In the genomic region with DNA sequence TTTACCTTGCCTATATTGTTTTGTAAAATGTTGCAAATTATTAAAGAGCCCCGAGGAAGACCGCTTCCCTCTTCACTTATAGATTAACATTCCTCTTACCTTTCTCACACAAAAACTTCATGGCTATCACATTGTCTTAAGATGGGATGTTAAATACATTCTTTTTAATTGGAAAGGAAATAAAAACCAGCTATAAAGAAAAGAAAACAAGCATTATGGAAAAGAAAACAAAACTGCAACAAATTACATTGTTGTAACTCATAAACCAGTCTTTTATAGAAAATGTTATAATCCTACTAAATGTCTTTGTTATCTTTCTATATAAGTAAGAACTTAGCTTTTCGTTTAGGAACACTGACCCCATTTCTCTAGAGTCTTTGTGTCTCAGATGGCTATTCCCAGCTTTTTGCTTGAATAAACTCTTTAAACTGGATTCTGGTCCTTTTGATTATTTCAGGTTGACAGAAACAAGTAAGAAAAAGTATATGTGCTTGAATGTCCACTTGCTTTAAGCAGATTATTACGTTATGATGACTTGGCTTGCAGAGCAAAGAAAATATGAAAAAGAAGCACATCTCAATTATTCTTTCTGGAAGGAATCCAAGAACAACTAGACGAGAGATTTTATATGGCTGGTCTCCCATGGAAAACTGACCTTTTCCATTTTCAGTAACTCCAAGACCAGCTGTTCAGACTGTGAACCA, we compare ENCODE assay signal across 1 cellular context.
TF ChIP-seq lines count a peak whose summit lies in the region.

No MANE protein-coding gene starts in this region.

TF ChIP-seq in WTC11, 78 proteins besides CTCF, POLR2A, EP300 and RAD21 (continued from another document):
- no peak for TF ChIP-seq PRDM15 (CRISPR knock-in tag; IDR thresholded peaks at IDR 0.05)
- TF ChIP-seq ZNF423 (CRISPR knock-in tag; IDR thresholded peaks at IDR 0.05), result no peak
- no peak for TF ChIP-seq FOXP1 (CRISPR knock-in tag; IDR thresholded peaks at IDR 0.05; ENCODE audit: borderline replicate concordance)
- TF ChIP-seq HMGA2 (CRISPR knock-in tag; IDR thresholded peaks at IDR 0.05), result no peak
- TF ChIP-seq ZNF138 (CRISPR knock-in tag; conservative IDR thresholded peaks at IDR 0.05), result no peak
- no peak for TF ChIP-seq ZNF281 (CRISPR knock-in tag; IDR thresholded peaks at IDR 0.05)
- no peak for TF ChIP-seq SMAD4 (CRISPR knock-in tag; IDR thresholded peaks at IDR 0.05)
- no peak for TF ChIP-seq CREM (CRISPR knock-in tag; IDR thresholded peaks at IDR 0.05)
- no peak for TF ChIP-seq KAT7 (CRISPR knock-in tag; IDR thresholded peaks at IDR 0.05; ENCODE audit: borderline replicate concordance)
- no peak for TF ChIP-seq ZNF532 (CRISPR knock-in tag; IDR thresholded peaks at IDR 0.05; ENCODE audit: borderline replicate concordance)
- TF ChIP-seq, protein P1, sequence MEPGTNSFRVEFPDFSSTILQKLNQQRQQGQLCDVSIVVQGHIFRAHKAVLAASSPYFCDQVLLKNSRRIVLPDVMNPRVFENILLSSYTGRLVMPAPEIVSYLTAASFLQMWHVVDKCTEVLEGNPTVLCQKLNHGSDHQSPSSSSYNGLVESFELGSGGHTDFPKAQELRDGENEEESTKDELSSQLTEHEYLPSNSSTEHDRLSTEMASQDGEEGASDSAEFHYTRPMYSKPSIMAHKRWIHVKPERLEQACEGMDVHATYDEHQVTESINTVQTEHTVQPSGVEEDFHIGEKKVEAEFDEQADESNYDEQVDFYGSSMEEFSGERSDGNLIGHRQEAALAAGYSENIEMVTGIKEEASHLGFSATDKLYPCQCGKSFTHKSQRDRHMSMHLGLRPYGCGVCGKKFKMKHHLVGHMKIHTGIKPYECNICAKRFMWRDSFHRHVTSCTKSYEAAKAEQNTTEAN (CRISPR knock-in tag; IDR thresholded peaks at IDR 0.05), result no peak
- no peak for TF ChIP-seq ETV6 (CRISPR knock-in tag; IDR thresholded peaks at IDR 0.05)
- TF ChIP-seq ZNF512 (CRISPR knock-in tag; IDR thresholded peaks at IDR 0.05; ENCODE audit: borderline replicate concordance), result no peak
